ENCODE assay signal across 22 cellular contexts in the genomic region with DNA sequence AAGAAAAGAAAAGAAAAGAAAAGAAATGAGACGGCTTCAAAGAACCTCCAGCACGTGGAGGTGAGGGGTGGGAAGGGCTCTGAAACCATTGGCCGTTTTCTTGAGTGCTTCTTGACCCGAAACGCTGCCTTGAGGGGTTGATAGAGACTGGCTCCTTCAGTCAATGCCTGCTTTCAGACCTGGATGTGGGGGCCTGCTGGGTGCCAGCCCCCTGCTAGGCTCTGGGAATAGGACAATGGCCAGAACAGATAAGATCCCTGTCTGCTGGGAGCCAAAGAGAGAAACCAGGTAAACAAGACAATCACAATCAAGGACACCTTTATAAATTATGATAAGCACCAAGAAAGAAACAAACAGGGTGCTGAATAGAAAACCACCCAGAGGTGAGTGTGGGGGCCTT. TPM values are rescaled to one million over a fixed set of nuclear protein-coding genes. Genes with fewer than 3 reads are reported as not detected.
DNase-seq lines count a peak whose midpoint lies in the region; ATAC-seq, FAIRE-seq and TF ChIP-seq lines count a peak whose summit lies in the region.
"Had no signal": no experiment of that assay in that cellular context is flagged by ENCODE, and none has a peak within 500 bp of the region (broad histone marks: within the 10 kb centered on the region; RNA-seq: fewer than 3 reads in every experiment).

No MANE protein-coding gene starts in this region.

- intact Hi-C loops in heart right ventricle (cut with DNase I): no loop called here
- intact Hi-C loops in Right ventricle myocardium inferior (cut with DNase I): no loop called here

- peaks cover 12% of the 10 kb centered on the region for H3K36me3 Mint-ChIP-seq in astrocyte (ENCODE audit: low read depth, unreplicated experiment)
- H3K36me3 Mint-ChIP-seq in nephron progenitor cell (ENCODE audit: low read depth): peaks cover 12% of the 10 kb centered on the region
- H3K36me3 Mint-ChIP-seq: activated naive CD4-positive, alpha-beta T cell treated with anti-CD3 and anti-CD28 coated beads, Interleukin-2, amount 50 U/mL, for 24 hours; natural killer cell; stimulated activated memory B cell treated with anti-CD40 and anti-IgM and Interleukin-4, amounts not matched to agents 10 μg/mL and 1 μg/mL and 100 μg/mL, for 72 hours had no signal

- H4K20me1 ChIP-seq in astrocyte (ENCODE audit: insufficient read depth, low read length): peaks cover 97% of the 10 kb centered on the region

- H3K9me3 Mint-ChIP-seq in astrocyte (ENCODE audit: unreplicated experiment): no peaks in the 10 kb centered on the region
- no peaks in the 10 kb centered on the region for H3K9me3 Mint-ChIP-seq in nephron progenitor cell
- H3K9me3 Mint-ChIP-seq: activated naive CD4-positive, alpha-beta T cell treated with anti-CD3 and anti-CD28 coated beads, Interleukin-2, amount 50 U/mL, for 24 hours; natural killer cell; stimulated activated memory B cell treated with anti-CD40 and anti-IgM and Interleukin-4, amounts not matched to agents 10 μg/mL and 1 μg/mL and 100 μg/mL, for 72 hours had no signal

- peaks cover 62 to 99% (median 96%) of the 10 kb centered on the region in 9 donors for H3K4me1 ChIP-seq in heart right ventricle
- H3K4me1 ChIP-seq in astrocyte (ENCODE audit: insufficient read depth, low read length): peaks cover 50% of the 10 kb centered on the region
- H3K4me1 ChIP-seq in upper lobe of left lung: peaks cover 75 to 96% (median 81%) of the 10 kb centered on the region in 4 donors

- peaks cover 98% of the 10 kb centered on the region for H3K79me2 ChIP-seq in astrocyte (ENCODE audit: insufficient read depth, low read length)

- H2AFZ ChIP-seq in astrocyte (ENCODE audit: low read depth, low read length): no peak overlapping the region

- H3K9me3 ChIP-seq in heart right ventricle (no peaks in the 10 kb centered on the region), astrocyte (ENCODE audit: insufficient read depth, low read depth, low read length) (no peaks in the 10 kb centered on the region), upper lobe of left lung (no peaks in the 10 kb centered on the region)
- H3K9me3 ChIP-seq: esophagus squamous epithelium, tibial nerve had no signal

- TF ChIP-seq EP300 in upper lobe of left lung (IDR thresholded peaks at IDR 0.05): no peak

- no peak for TF ChIP-seq POLR2A in upper lobe of left lung (IDR thresholded peaks at IDR 0.05)

- H3K4me1 Mint-ChIP-seq in astrocyte (ENCODE audit: low read depth, unreplicated experiment) (peaks cover 42% of the 10 kb centered on the region), nephron progenitor cell (peaks cover 83% of the 10 kb centered on the region)

- TF ChIP-seq CTCF in heart right ventricle (IDR thresholded peaks at IDR 0.05): no peak
- TF ChIP-seq CTCF in astrocyte (IDR thresholded peaks at IDR 0.05; ENCODE audit: insufficient read depth, low read depth, low read length): no peak
- TF ChIP-seq CTCF in nephron progenitor cell (IDR thresholded peaks at IDR 0.05): no peak
- TF ChIP-seq CTCF in upper lobe of left lung (IDR thresholded peaks at IDR 0.05): no peak

- DNase-seq in heart right ventricle: no peak
- DNase-seq in Right ventricle myocardium inferior (ENCODE audit: missing footprints): no peak
- no peak for DNase-seq in astrocyte (ENCODE audit: low read depth)
- no peak for DNase-seq in nephron progenitor cell
- no peak for DNase-seq in upper lobe of left lung
- DNase-seq in GF-D8 (lab: John Stamatoyannopoulos, UW): no peak
- DNase-seq in activated CD4-positive, CD25-positive, alpha-beta regulatory T cell treated with anti-CD3 and anti-CD28 coated beads, Interleukin-2, amount 50 U/mL, for 72 hours: no peak
- DNase-seq in stimulated activated CD4-positive, alpha-beta T cell treated with anti-CD3 and anti-CD28 coated beads, Interleukin-15, amount 100 ng/mL, for 24 hours: no peak
- DNase-seq: activated CD4-positive, alpha-beta T cell treated with anti-CD3 and anti-CD28 coated beads for 4 hours; activated T-cell treated with anti-CD3 and anti-CD28 coated beads, Interleukin-2, amount 50 U/mL, for 48 hours; aorta; C1 segment of cervical spinal cord; esophagus squamous epithelium; natural killer cell; NCI-H1092; NCI-H2029; NCI-H2227 treated with DMSO at 0.1 percent for 48 hours; NCI-H748 treated with DMSO at 0.1 percent for 48 hours; stimulated activated CD4-positive, alpha-beta T cell treated with anti-CD3 and anti-CD28 coated beads, Interleukin-1b, Interleukin-23, amount 100 ng/mL, for 48 hours had no signal

- no peak overlapping the region for H3K9ac ChIP-seq in astrocyte (ENCODE audit: low read length)

- H3K4me3 Mint-ChIP-seq in astrocyte (ENCODE audit: unreplicated experiment) (no peak overlapping the region), nephron progenitor cell (no peak overlapping the region)
- H3K4me3 Mint-ChIP-seq: activated naive CD4-positive, alpha-beta T cell treated with anti-CD3 and anti-CD28 coated beads, Interleukin-2, amount 50 U/mL, for 24 hours; natural killer cell; stimulated activated memory B cell treated with anti-CD40 and anti-IgM and Interleukin-4, amounts not matched to agents 10 μg/mL and 1 μg/mL and 100 μg/mL, for 72 hours had no signal

- no peaks in the 10 kb centered on the region for H3K36me3 ChIP-seq in heart right ventricle
- H3K36me3 ChIP-seq in astrocyte (ENCODE audit: insufficient read depth, low read length): no peaks in the 10 kb centered on the region
- no peaks in the 10 kb centered on the region for H3K36me3 ChIP-seq in upper lobe of left lung
- H3K36me3 ChIP-seq: tibial nerve had no signal

- FAIRE-seq in astrocyte (lab: Jason Lieb, UNC): no peak

- H3K27me3 Mint-ChIP-seq in astrocyte (ENCODE audit: low read depth, unreplicated experiment): no peaks in the 10 kb centered on the region
- peaks cover 4% of the 10 kb centered on the region for H3K27me3 Mint-ChIP-seq in nephron progenitor cell (ENCODE audit: low read depth, poor library complexity)
- H3K27me3 Mint-ChIP-seq: activated naive CD4-positive, alpha-beta T cell treated with anti-CD3 and anti-CD28 coated beads, Interleukin-2, amount 50 U/mL, for 24 hours had no signal

- H3K27me3 ChIP-seq in heart right ventricle (no peaks in the 10 kb centered on the region), astrocyte (ENCODE audit: insufficient read depth, low read length) (no peaks in the 10 kb centered on the region), upper lobe of left lung (no peaks in the 10 kb centered on the region)
- H3K27me3 ChIP-seq: esophagus squamous epithelium, tibial nerve had no signal

- ATAC-seq in heart right ventricle (no peak), Right ventricle myocardium inferior (no peak), upper lobe of left lung (ENCODE audit: low FRiP score in 2 of 2) (no peak)
- ATAC-seq: natural killer cell; stimulated activated memory B cell treated with anti-CD40 and anti-IgM and Interleukin-4, amounts not matched to agents 10 μg/mL and 1 μg/mL and 100 μg/mL, for 72 hours had no signal

- H3K27ac Mint-ChIP-seq in astrocyte (ENCODE audit: unreplicated experiment) (no peak overlapping the region), nephron progenitor cell (peak overlapping the region; percentile 70)
- H3K27ac Mint-ChIP-seq: activated naive CD4-positive, alpha-beta T cell treated with anti-CD3 and anti-CD28 coated beads, Interleukin-2, amount 50 U/mL, for 24 hours; natural killer cell; stimulated activated memory B cell treated with anti-CD40 and anti-IgM and Interleukin-4, amounts not matched to agents 10 μg/mL and 1 μg/mL and 100 μg/mL, for 72 hours had no signal

- peak overlapping the region in 7 of 10 donors; percentile 24 to 87 (median 80) for H3K27ac ChIP-seq in heart right ventricle
- peak overlapping the region; percentile 29 for H3K27ac ChIP-seq in astrocyte (ENCODE audit: low read depth, low read length)
- H3K27ac ChIP-seq in upper lobe of left lung: peak overlapping the region in 3 of 4 donors; percentile 5 to 21 (median 8)

- H3K4me2 ChIP-seq in astrocyte (ENCODE audit: low read length): peak overlapping the region; percentile 31

- H3K4me3 ChIP-seq in heart right ventricle: no peak overlapping the region
- no peak overlapping the region for H3K4me3 ChIP-seq in astrocyte (ENCODE audit: insufficient read depth, low read depth, low read length)
- no peak overlapping the region for H3K4me3 ChIP-seq in upper lobe of left lung
- H3K4me3 ChIP-seq: esophagus squamous epithelium, tibial nerve had no signal

- 85 to 87% methylated on average over 5 of the region's 5 CpGs for WGBS in heart right ventricle, 2 donors
- 76 to 86% methylated on average over 5 of the region's 5 CpGs for WGBS in upper lobe of left lung, 2 donors

RNA-seq across cellular contexts. Expression of a gene that starts 27.7 kb away (rescaled TPM):
- total RNA-seq in heart right ventricle: 10 to 100 TPM; 40.4 to 61.5 (median 50.8) TPM
- polyA plus RNA-seq in heart right ventricle: 10 to 100 TPM; 24.2 to 26.8 TPM
- total RNA-seq in Right ventricle myocardium inferior: 48.8 TPM
- 45.5 and 49.7 TPM in 2 replicates for total RNA-seq in astrocyte
- 10 to 100 TPM; 51.0 to 99.2 (median 91.8) TPM for total RNA-seq in upper lobe of left lung

Comparison
In these comparisons a context has a peak if more than half of its experiments do, and no peak if none do; other contexts are left out.
1. H3K27ac ChIP-seq: peak in every context shown above with its lines; median percentile 80 in heart right ventricle; 29 in astrocyte; 8 in upper lobe of left lung.